11 cellular contexts compared by ENCODE assay signal in genomic region chr20:58514321-58515239, GRCh38. TPM values are rescaled to one million over a fixed set of nuclear protein-coding genes. Genes with fewer than 3 reads are reported as not detected.
DNase-seq lines count a peak whose midpoint lies in the region; ATAC-seq and TF ChIP-seq lines count a peak whose summit lies in the region.
"Had no signal": no experiment of that assay in that cellular context is flagged by ENCODE, and none has a peak within 500 bp of the region (broad histone marks: within the 10 kb centered on the region; RNA-seq: fewer than 3 reads in every experiment).

No MANE protein-coding gene starts in this region.

- intact Hi-C loops in stomach (cut with DNase I; ENCODE audit: low total_unique reads), result no loop called here

- 3 to 17% (median 5%) methylated on average over 6 to 74 of the region's 74 CpGs for WGBS in stomach, 5 donors

- H3K27ac ChIP-seq in HUES48 (ENCODE audit: low read depth, low read length) (no peak overlapping the region), stomach (no peak overlapping the region)

- no peak for TF ChIP-seq POLR2A in stomach (IDR thresholded peaks at IDR 0.05)

- peaks cover 46% of the 10 kb centered on the region for H3K27me3 ChIP-seq in HUES48 (ENCODE audit: control insufficient read depth, insufficient read depth, low read length)
- H3K27me3 ChIP-seq in stomach, result peaks cover 15 to 69% (median 31%) of the 10 kb centered on the region in 3 donors

- peak overlapping the region; percentile 66 for H3K4me3 ChIP-seq in HUES48 (ENCODE audit: low read depth, low read length)
- peak overlapping the region; percentile 8 to 37 (median 28) for H3K4me3 ChIP-seq in stomach

- no peak for ATAC-seq in GM21447 (IDR thresholded peaks at IDR 0.05; ENCODE audit: unreplicated experiment)

- no peak overlapping the region for H3K9ac ChIP-seq in HUES48 (ENCODE audit: low read depth, low read length)

- H3K4me1 ChIP-seq in HUES48 (ENCODE audit: control insufficient read depth, insufficient read depth, low read length) (peaks cover 14% of the 10 kb centered on the region), stomach (peaks cover 0 to 18% (median 6%) of the 10 kb centered on the region in 4 donors)

- DNase-seq in ecto neural progenitor cell (ENCODE audit: low spot score) (peak; percentile 61), iPS-NIHi7 (ENCODE audit: extremely low spot score) (peak; percentile 48), stomach (no peak), NCI-H1092 treated with DMSO at 0.1 percent for 48 hours (lab: John Stamatoyannopoulos, UW) (no peak), A172 (ENCODE audit: low spot score) (no peak), putamen (ENCODE audit: low spot score) (no peak)
- DNase-seq: activated gamma-delta T cell, NCI-H82, T-helper 9 cell had no signal

- TF ChIP-seq CTCF in stomach (IDR thresholded peaks at IDR 0.05), result no peak

- TF ChIP-seq EP300 in stomach (IDR thresholded peaks at IDR 0.05), result no peak

- H3K36me3 ChIP-seq in HUES48 (ENCODE audit: control insufficient read depth, insufficient read depth, low read length) (no peaks in the 10 kb centered on the region), stomach (no peaks in the 10 kb centered on the region)

- H3K9me3 ChIP-seq in HUES48 (ENCODE audit: control insufficient read depth, insufficient read depth, low read length) (0 out of 2 replicates have a peak, but pooled peaks cover 3% of the 10 kb centered on the region), stomach (no peaks in the 10 kb centered on the region)

RNA-seq across cellular contexts. Expression of gene APCDD1L, which starts 0.6 kb away (rescaled TPM):
- total RNA-seq in stomach, result 1 to 10 TPM in 2 of 5 donors, not detected in 3; 1.4 to 2.0 TPM
- under 1 TPM in 2 of 3 donors, not detected in 1; 0.12 to 0.25 TPM for polyA plus RNA-seq in stomach
- total RNA-seq in A172 (2014; rRNA removed; shearing (Covaris generic)), result 0.78 and 2.4 TPM in 2 replicates

Comparison
In these comparisons a context has a peak if more than half of its experiments do, and no peak if none do; other contexts are left out.
1. DNase-seq: peak in ecto neural progenitor cell (single experiment) and iPS-NIHi7 (single experiment); none in stomach (single experiment), NCI-H1092 treated with DMSO at 0.1 percent for 48 hours (single experiment), A172 (single experiment) and putamen (single experiment).